ENCODE assay signal across 8 cellular contexts in genomic region chr1:148151911-148152391, GRCh38. TPM values are rescaled to one million over a fixed set of nuclear protein-coding genes. Genes with fewer than 3 reads are reported as not detected.
A peak's percentile ranks its signal among the peaks of the same experiment; 100 is the strongest.
DNase-seq lines count a peak whose midpoint lies in the region; ATAC-seq, FAIRE-seq and TF ChIP-seq lines count a peak whose summit lies in the region.
"Not testable (repeated sequence)": the region's sequence is repeated elsewhere in the genome, so short reads cannot be mapped to it uniquely, and the experiment has no call there.

Gene NBPF11 (minus strand): TSS chr1:148152281. CDS start chr1:148127003, 25,278 bp downstream.

- H3K4me2 ChIP-seq in PC-3 (ENCODE audit: low read length) (peak within 1 kb of the TSS; percentile 90), endothelial cell of umbilical vein (ENCODE audit: insufficient read depth, low read length) (peak within 1 kb of the TSS; percentile 64)

- TF ChIP-seq POLR2A in endothelial cell of umbilical vein (IDR thresholded peaks at IDR 0.05; ENCODE audit: low read depth, low read length): not testable (repeated sequence)

- H3K27ac ChIP-seq in PC-3 (ENCODE audit: low read length) (peak within 1 kb of the TSS; percentile 44), endothelial cell of umbilical vein (ENCODE audit: insufficient read depth, low read depth, low read length) (peak within 1 kb of the TSS; percentile 37)

- H3K79me2 ChIP-seq in PC-3 (ENCODE audit: low read length); endothelial cell of umbilical vein (ENCODE audit: control insufficient read depth, insufficient read depth, low read length): not testable (repeated sequence)

- not testable (repeated sequence) for H3K4me1 ChIP-seq in PC-3 (ENCODE audit: insufficient read depth, low read length); endothelial cell of umbilical vein (ENCODE audit: control insufficient read depth, extremely low read depth, insufficient read depth, low read length); mucosa of descending colon (ENCODE audit: low read depth)

- not testable (repeated sequence) for TF ChIP-seq CTCF in PC-3 (conservative IDR thresholded peaks at IDR 0.05; ENCODE audit: low read depth, low read length); endothelial cell of umbilical vein (IDR thresholded peaks at IDR 0.05; ENCODE audit: extremely low read depth in 1 of 2, insufficient read depth in 1 of 2, low read depth in 1 of 2, low read length in 2 of 2); mucosa of descending colon (IDR thresholded peaks at IDR 0.05)

- DNase-seq in COR-L47 (lab: John Stamatoyannopoulos, UW): peak; percentile 41
- peak; percentile 59 for DNase-seq in Jurkat, Clone E6-1 (ENCODE audit: low read depth, low spot score)
- peak; percentile 88 for DNase-seq in PC-3
- peak; percentile 90 for DNase-seq in activated CD8-positive, alpha-beta memory T cell treated with anti-CD3 and anti-CD28 coated beads, Interleukin-2, amount 50 U/mL, for 48 hours
- DNase-seq in endothelial cell of umbilical vein (ENCODE audit: low read depth, low spot score): peak; percentile 80
- peak; percentile 88 to 93 (median 90) for DNase-seq in mucosa of descending colon
- DNase-seq in stimulated activated CD8-positive, alpha-beta memory T cell treated with anti-CD3 and anti-CD28 coated beads, Interleukin-15, amount 100 ng/mL, for 1 hour (ENCODE audit: low read depth): peak; percentile 60

- H3K9me3 ChIP-seq in PC-3 (ENCODE audit: low read length); endothelial cell of umbilical vein (replicated peaks; ENCODE audit: control insufficient read depth, insufficient read depth, low read length); mucosa of descending colon: not testable (repeated sequence)

- H3K9me1 ChIP-seq in endothelial cell of umbilical vein (replicated peaks; ENCODE audit: control insufficient read depth, extremely low read depth, insufficient read depth, low read length): not testable (repeated sequence)

- intact Hi-C loops in PC-3 (cut with micrococcal nuclease); endothelial cell of umbilical vein (cut with micrococcal nuclease); mucosa of descending colon (cut with DNase I, micrococcal nuclease): not testable (repeated sequence)

- not testable (repeated sequence) for H4K20me1 ChIP-seq in PC-3 (ENCODE audit: low read length); endothelial cell of umbilical vein (replicated peaks; ENCODE audit: control insufficient read depth, extremely low read depth, insufficient read depth, low read length)

- FAIRE-seq in endothelial cell of umbilical vein (lab: Jason Lieb, UNC): not testable (repeated sequence)

- CTCF ChIA-PET in PC-3 (lab: Charles Lee); endothelial cell of umbilical vein (lab: Charles Lee): not testable (repeated sequence)

- not testable (repeated sequence) for BruUV-seq in PC-3 (replicated peaks; lab: Mats Ljungman, UMichigan); endothelial cell of umbilical vein (replicated peaks; lab: Mats Ljungman, UMichigan)

- not testable (repeated sequence) for H3K36me3 ChIP-seq in PC-3 (ENCODE audit: low read depth, low read length); endothelial cell of umbilical vein (ENCODE audit: control insufficient read depth in 2 of 2, extremely low read depth in 1 of 2, insufficient read depth in 2 of 2, low read length in 2 of 2); mucosa of descending colon (ENCODE audit: low read depth)

- peak within 1 kb of the TSS; percentile 86 for H2AFZ ChIP-seq in PC-3 (ENCODE audit: low read length)
- peak within 1 kb of the TSS; percentile 90 for H2AFZ ChIP-seq in endothelial cell of umbilical vein (ENCODE audit: low read depth, low read length)

- peak within 1 kb of the TSS; percentile 81 for H3K9ac ChIP-seq in PC-3 (ENCODE audit: low read length)
- H3K9ac ChIP-seq in endothelial cell of umbilical vein (replicated peaks; ENCODE audit: extremely low read depth, insufficient read depth, low read length): not testable (repeated sequence)

- dilution Hi-C loops in endothelial cell of umbilical vein (cut with MboI; ENCODE audit: extremely low pct_ligation_motif_present, low sequenced_read_pairs): not testable (repeated sequence)

- ATAC-seq in GM21723 (IDR thresholded peaks at IDR 0.05; ENCODE audit: unreplicated experiment) (peak; percentile 82), PC-3 (peak; percentile 92), mucosa of descending colon (peak; percentile 96)

- not testable (repeated sequence) for H3K9me2 ChIP-seq in PC-3 (replicated peaks; ENCODE audit: low read length)

- H3K4me3 ChIP-seq in Jurkat, Clone E6-1 (ENCODE audit: low read length): peak within 1 kb of the TSS; percentile 61
- peak within 1 kb of the TSS; percentile 88 for H3K4me3 ChIP-seq in PC-3 (ENCODE audit: low read length)
- H3K4me3 ChIP-seq in endothelial cell of umbilical vein (replicated peaks in 1 of 3; ENCODE audit: insufficient read depth in 1 of 3, low read depth in 1 of 3, low read length in 3 of 3): peak within 1 kb of the TSS; percentile 58 to 63 (median 59)
- peak within 1 kb of the TSS; percentile 42 for H3K4me3 ChIP-seq in mucosa of descending colon

- POLR2A ChIA-PET in PC-3 (lab: Charles Lee; ENCODE audit: unreplicated experiment); endothelial cell of umbilical vein (lab: Charles Lee): not testable (repeated sequence)

- H3K27me3 ChIP-seq in PC-3 (ENCODE audit: low read length); endothelial cell of umbilical vein (ENCODE audit: control insufficient read depth in 2 of 2, insufficient read depth in 2 of 2, low read length in 2 of 2): not testable (repeated sequence)

- H3F3A ChIP-seq in PC-3 (ENCODE audit: low read length, unreplicated experiment): not testable (repeated sequence)

RNA-seq across cellular contexts. Expression of gene NBPF11, which starts in this region (rescaled TPM):
- 11.3 TPM for polyA plus RNA-seq in Jurkat, Clone E6-1 (2012; ENCODE audit: insufficient read depth, insufficient read length)
- 7.9 and 8.9 TPM in 2 replicates for total RNA-seq in PC-3 (2014; rRNA removed)
- 10.2 and 11.0 TPM in 2 replicates for total RNA-seq in endothelial cell of umbilical vein
- 8.5 and 10.3 TPM in 2 replicates for polyA plus RNA-seq in endothelial cell of umbilical vein
- polyA plus RNA-seq in endothelial cell of umbilical vein (2011; cell fraction: cytosol; rRNA removed): 3.5 and 4.4 TPM in 2 replicates
- 53.7 and 57.7 TPM in 2 replicates for polyA plus RNA-seq in endothelial cell of umbilical vein (2011; cell fraction: nucleus; rRNA removed)
- polyA plus RNA-seq in endothelial cell of umbilical vein (2012): 4.0 and 5.0 TPM in 2 replicates
- 9.9 and 13.8 TPM in 2 replicates for polyA minus RNA-seq in endothelial cell of umbilical vein
- polyA minus RNA-seq in endothelial cell of umbilical vein (2011; cell fraction: cytosol; rRNA and poly(A)+ RNA removed): 2.7 TPM
- polyA minus RNA-seq in endothelial cell of umbilical vein (2011; cell fraction: nucleus; rRNA and poly(A)+ RNA removed): 15.4 and 19.5 TPM in 2 replicates
- total RNA-seq in mucosa of descending colon: 10 to 100 TPM in 2 of 3 donors, 1 to 10 TPM in 1; 9.5 to 16.8 (median 12.4) TPM

Comparison
In these comparisons a context has a peak if more than half of its experiments do, and no peak if none do; other contexts are left out.
1. Peak in every context shown above with its lines: DNase-seq, ATAC-seq, H3K4me3 ChIP-seq and H3K27ac ChIP-seq.